In the genomic region with DNA sequence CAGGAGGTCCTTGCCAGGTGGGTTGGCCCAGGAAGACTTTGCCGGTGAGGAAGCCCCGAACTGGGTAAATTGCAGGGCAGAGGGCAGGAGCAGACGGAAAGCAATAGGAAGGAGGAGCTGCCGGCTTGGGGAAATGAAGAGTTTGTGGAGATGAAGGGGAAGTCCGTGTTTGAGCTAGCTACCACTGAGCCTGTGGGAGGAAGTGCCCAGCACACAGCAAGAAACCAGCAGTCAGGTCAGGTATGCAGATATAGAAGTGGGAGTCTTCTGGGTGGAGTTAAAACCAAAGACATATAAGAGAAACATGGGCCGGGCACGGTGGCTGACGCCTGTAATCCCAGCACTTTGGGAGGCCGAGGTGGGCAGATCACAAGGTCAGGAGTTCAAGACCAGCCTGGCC, we compare ENCODE assay signal across 1 cellular context.
TF ChIP-seq lines count a peak whose summit lies in the region.

No MANE protein-coding gene starts in this region.

TF ChIP-seq in GM12878, 131 proteins besides CTCF, POLR2A, EP300 and RAD21 (continued from another document):
- no peak for TF ChIP-seq MLLT1 (IDR thresholded peaks at IDR 0.05)
- 0 out of 2 replicates have a peak, but pooled peaks have one; percentile 0 for TF ChIP-seq DPF2 (IDR thresholded peaks at IDR 0.05)
- no peak for TF ChIP-seq MEF2B (IDR thresholded peaks at IDR 0.05; ENCODE audit: partially characterized antibody, poor library complexity, severe bottlenecking)
- TF ChIP-seq SPI1 (IDR thresholded peaks at IDR 0.05; ENCODE audit: borderline replicate concordance, insufficient read depth, low read depth, low read length) = peak; percentile 87
- no peak for TF ChIP-seq ZNF24 (IDR thresholded peaks at IDR 0.05)
- TF ChIP-seq ETV6 (conservative IDR thresholded peaks at IDR 0.05 in 1 of 2, IDR thresholded peaks at IDR 0.05 in 1 of 2; ENCODE audit: borderline replicate concordance in 1 of 2, low read depth in 1 of 2) = 0 out of 4 replicates have a peak, but pooled peaks of 1 of the 2 experiments have one; percentile 16
- TF ChIP-seq ZBTB40 (IDR thresholded peaks at IDR 0.05; ENCODE audit: borderline replicate concordance) = no peak
- TF ChIP-seq BCL11A (IDR thresholded peaks at IDR 0.05; ENCODE audit: low read depth, low read length) = no peak
- TF ChIP-seq SUZ12 (IDR thresholded peaks at IDR 0.05; ENCODE audit: unreplicated experiment) = no peak
- TF ChIP-seq RBBP5 (conservative IDR thresholded peaks at IDR 0.05) = no peak
- no peak for TF ChIP-seq MTA2 (IDR thresholded peaks at IDR 0.05; ENCODE audit: low read depth)
